Comparison of ENCODE assay signal across 1 cellular context in genomic region chr3:182969277-182969676, GRCh38.
TF ChIP-seq lines count a peak whose summit lies in the region.

No MANE protein-coding gene starts in this region.

TF ChIP-seq in WTC11, 78 proteins besides CTCF, POLR2A, EP300 and RAD21 (continued from another document):
- TF ChIP-seq ARID4B (CRISPR knock-in tag; IDR thresholded peaks at IDR 0.05; ENCODE audit: borderline replicate concordance): no peak
TF ChIP-seq in WTC11: peak in this region for 0.
